Comparison of ENCODE assay signal across 19 cellular contexts in genomic region chr18:7601936-7602335, GRCh38.
"Had no signal": no experiment of that assay in that cellular context is flagged by ENCODE, and none has a peak within 500 bp of the region (broad histone marks: within the 10 kb centered on the region; RNA-seq: fewer than 3 reads in every experiment).

No MANE protein-coding gene starts in this region.

- H3K9me3 ChIP-seq: esophagus squamous epithelium, gastroesophageal sphincter, mucosa of descending colon, neutrophil, psoas muscle, testis, transverse colon had no signal

- H3K4me1 Mint-ChIP-seq: naive thymus-derived CD8-positive, alpha-beta T cell; stimulated activated naive B cell treated with anti-CD40 and anti-IgM and Interleukin-4, amounts not matched to agents 10 μg/mL and 1 μg/mL and 100 μg/mL, for 72 hours; stimulated activated naive CD8-positive, alpha-beta T cell treated with anti-CD3 and anti-CD28 coated beads, Interleukin-15, amount 100 ng/mL, for 72 hours had no signal

- H3K4me3 ChIP-seq: coronary artery, esophagus squamous epithelium, gastroesophageal sphincter, lung, mucosa of descending colon, psoas muscle, testis, transverse colon had no signal

- DNase-seq: effector CD4-positive, alpha-beta T cell; esophagus squamous epithelium; immature natural killer cell; left cardiac atrium; left ventricle myocardium superior; mucosa of descending colon; naive thymus-derived CD8-positive, alpha-beta T cell; psoas muscle; stimulated activated CD4-positive, alpha-beta T cell treated with anti-CD3 and anti-CD28 coated beads, Interleukin-2, amount 100 ng/mL, for 24 hours; stimulated activated CD4-positive, alpha-beta T cell treated with anti-CD3 and anti-CD28 coated beads, Interleukin-4, amount 100 ng/mL, for 4 hours; stimulated activated naive B cell treated with anti-CD40 and anti-IgM and Interleukin-4, amounts not matched to agents 10 μg/mL and 1 μg/mL and 100 μg/mL, for 72 hours; stimulated activated naive CD8-positive, alpha-beta T cell treated with anti-CD3 and anti-CD28 coated beads, Interleukin-15, amount 100 ng/mL, for 72 hours; testis; transverse colon had no signal

- H3K27ac Mint-ChIP-seq: naive thymus-derived CD8-positive, alpha-beta T cell; stimulated activated naive B cell treated with anti-CD40 and anti-IgM and Interleukin-4, amounts not matched to agents 10 μg/mL and 1 μg/mL and 100 μg/mL, for 72 hours; stimulated activated naive CD8-positive, alpha-beta T cell treated with anti-CD3 and anti-CD28 coated beads, Interleukin-15, amount 100 ng/mL, for 72 hours had no signal

- H3K27me3 ChIP-seq: esophagus squamous epithelium, gastroesophageal sphincter, neutrophil, testis, transverse colon had no signal

- H3K4me1 ChIP-seq: testis had no signal

- H3K27me3 Mint-ChIP-seq: stimulated activated naive B cell treated with anti-CD40 and anti-IgM and Interleukin-4, amounts not matched to agents 10 μg/mL and 1 μg/mL and 100 μg/mL, for 72 hours; stimulated activated naive CD8-positive, alpha-beta T cell treated with anti-CD3 and anti-CD28 coated beads, Interleukin-15, amount 100 ng/mL, for 72 hours had no signal

- H3K27ac ChIP-seq: coronary artery, esophagus squamous epithelium, gastroesophageal sphincter, neutrophil, testis, transverse colon had no signal

- H3K36me3 Mint-ChIP-seq: immature natural killer cell; naive thymus-derived CD8-positive, alpha-beta T cell; stimulated activated naive B cell treated with anti-CD40 and anti-IgM and Interleukin-4, amounts not matched to agents 10 μg/mL and 1 μg/mL and 100 μg/mL, for 72 hours had no signal

- FAIRE-seq: keratinocyte had no signal

- H3K4me3 Mint-ChIP-seq: naive thymus-derived CD8-positive, alpha-beta T cell; stimulated activated naive B cell treated with anti-CD40 and anti-IgM and Interleukin-4, amounts not matched to agents 10 μg/mL and 1 μg/mL and 100 μg/mL, for 72 hours; stimulated activated naive CD8-positive, alpha-beta T cell treated with anti-CD3 and anti-CD28 coated beads, Interleukin-15, amount 100 ng/mL, for 72 hours had no signal

- H3K36me3 ChIP-seq: esophagus squamous epithelium, gastroesophageal sphincter, neutrophil, transverse colon had no signal

- H3K9me3 Mint-ChIP-seq: immature natural killer cell had no signal
